8 cellular contexts compared by ENCODE assay signal in genomic region chr5:150511641-150512367, GRCh38. TPM values are rescaled to one million over a fixed set of nuclear protein-coding genes. Genes with fewer than 3 reads are reported as not detected.
DNase-seq lines count a peak whose midpoint lies in the region; ATAC-seq and TF ChIP-seq lines count a peak whose summit lies in the region.

No MANE protein-coding gene starts in this region.

- TF ChIP-seq CTCF in thyroid gland (IDR thresholded peaks at IDR 0.05): no peak

- ATAC-seq in left lobe of liver: peak; percentile 12
- no peak for ATAC-seq in HG02938 (IDR thresholded peaks at IDR 0.05; ENCODE audit: unreplicated experiment)

- H3K27ac ChIP-seq in cingulate gyrus (ENCODE audit: low read depth, low read length): peak overlapping the region; percentile 83
- H3K27ac ChIP-seq in thyroid gland: peak overlapping the region; percentile 65 to 98 (median 96)

- H3K4me1 ChIP-seq in thyroid gland: peaks cover 86 to 100% of the 10 kb centered on the region in 2 donors

- H3K9me3 ChIP-seq in thyroid gland: no peaks in the 10 kb centered on the region

- TF ChIP-seq EP300 in Ishikawa (IDR thresholded peaks at IDR 0.05; ENCODE audit: borderline replicate concordance): peak; percentile 85

- no peak for TF ChIP-seq RAD21 in Ishikawa (IDR thresholded peaks at IDR 0.05; ENCODE audit: low read depth)

- no peak for DNase-seq in left lobe of liver (ENCODE audit: low spot score)
- DNase-seq in thyroid gland: no peak
- no peak for DNase-seq in NCI-H1930 (lab: John Stamatoyannopoulos, UW)
- no peak for DNase-seq in stimulated activated naive CD4-positive, alpha-beta T cell treated with Interleukin-2 at 50 U/mL for 16 hours (lab: John Stamatoyannopoulos, UW)
- DNase-seq in SIG-M5 (lab: John Stamatoyannopoulos, UW): no peak

- H3K36me3 ChIP-seq in thyroid gland: no peaks in the 10 kb centered on the region

- no peak for TF ChIP-seq POLR2A in thyroid gland (IDR thresholded peaks at IDR 0.05)

- H3K4me3 ChIP-seq in thyroid gland (replicated peaks in 1 of 3): no peak overlapping the region

- no peaks in the 10 kb centered on the region for H3K27me3 ChIP-seq in thyroid gland

- 40 to 56% methylated on average over 3 to 6 of the region's 6 CpGs for WGBS in thyroid gland, 2 donors

- intact Hi-C loops in thyroid gland (cut with DNase I): no loop called here

TF ChIP-seq in Ishikawa, 13 proteins besides CTCF, POLR2A, EP300 and RAD21:
- TF ChIP-seq CEBPB (IDR thresholded peaks at IDR 0.05) (no peak), TCF12 (IDR thresholded peaks at IDR 0.05; ENCODE audit: low read depth) (peak; percentile 89), FOXM1 (IDR thresholded peaks at IDR 0.05; ENCODE audit: borderline replicate concordance, low read depth) (peak; percentile 57; the same call in 1 of the 2 replicates), TAF1 (IDR thresholded peaks at IDR 0.05; ENCODE audit: low read depth) (no peak), YY1 (IDR thresholded peaks at IDR 0.05; ENCODE audit: low read depth) (no peak), NFIC (IDR thresholded peaks at IDR 0.05) (peak; percentile 95), ZBTB7A (IDR thresholded peaks at IDR 0.05; ENCODE audit: low read depth) (no peak), CREB1 (IDR thresholded peaks at IDR 0.05; ENCODE audit: low read depth) (no peak), TEAD4 (IDR thresholded peaks at IDR 0.05) (peak; percentile 86), REST (IDR thresholded peaks at IDR 0.05; ENCODE audit: low read depth) (no peak), EGR1 (IDR thresholded peaks at IDR 0.05) (no peak), MAX (IDR thresholded peaks at IDR 0.05) (peak; percentile 35; the same call in 1 of the 2 replicates), USF1 (IDR thresholded peaks at IDR 0.05) (no peak)

RNA-seq across cellular contexts. Expression of gene NDST1, which starts 3.9 kb away (rescaled TPM):
- total RNA-seq in left lobe of liver (63.7 TPM), thyroid gland (100 to 1,000 TPM in 2 of 4 donors, 10 to 100 TPM in 2; 84.9 to 171 (median 113) TPM)
